ENCODE assay signal across 16 cellular contexts in the genomic region with DNA sequence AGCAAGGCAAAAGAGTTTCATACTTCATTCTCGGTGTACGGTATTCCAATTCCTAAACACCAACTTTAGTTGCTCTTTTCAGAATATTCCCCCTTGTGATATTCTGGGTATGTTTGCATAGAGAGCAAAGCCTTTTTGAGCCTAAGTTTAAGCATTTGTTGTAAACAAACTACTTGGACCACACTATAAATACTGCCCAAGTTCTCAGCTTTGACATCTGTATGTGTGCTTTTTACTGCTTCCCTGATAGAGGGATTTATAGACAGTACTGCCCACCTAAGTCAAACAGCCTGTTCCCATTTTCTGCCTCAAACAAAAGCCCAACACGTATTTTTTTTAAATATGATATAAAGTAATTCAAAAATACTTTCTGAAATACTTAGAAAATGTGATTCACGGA. TPM values are rescaled to one million over a fixed set of nuclear protein-coding genes. Genes with fewer than 3 reads are reported as not detected.
"Had no signal": no experiment of that assay in that cellular context is flagged by ENCODE, and none has a peak within 500 bp of the region (broad histone marks: within the 10 kb centered on the region; RNA-seq: fewer than 3 reads in every experiment).

No MANE protein-coding gene starts in this region.

- H3K27ac ChIP-seq: ascending aorta, tibial artery had no signal

- H3K27me3 ChIP-seq: ascending aorta, ovary had no signal

- H3K4me3 Mint-ChIP-seq: activated CD8-positive, alpha-beta T cell treated with anti-CD3 and anti-CD28 coated beads for 36 hours; activated naive CD8-positive, alpha-beta T cell treated with anti-CD3 and anti-CD28 coated beads for 36 hours; activated T-cell treated with anti-CD3 and anti-CD28 coated beads, Interleukin-2, amount 50 U/mL, for 72 hours; central memory CD8-positive, alpha-beta T cell; natural killer cell treated with Interleukin-12 subunit alpha and Interleukin-12 subunit beta and Interleukin-15 and Interleukin-18, amount 100 ng/mL, for 72 hours had no signal

- H3K4me1 ChIP-seq: ascending aorta had no signal

- DNase-seq: activated CD4-positive, alpha-beta T cell treated with anti-CD3 and anti-CD28 coated beads for 1 hour; activated CD8-positive, alpha-beta memory T cell treated with anti-CD3 and anti-CD28 coated beads, Interleukin-2, amount 50 U/mL, for 4 hours; activated CD8-positive, alpha-beta T cell treated with anti-CD3 and anti-CD28 coated beads for 36 hours; activated gamma-delta T cell treated with Interleukin-2 at 50 U/mL for 16 hours; activated naive CD8-positive, alpha-beta T cell treated with anti-CD3 and anti-CD28 coated beads for 36 hours; activated T-cell treated with anti-CD3 and anti-CD28 coated beads, Interleukin-2, amount 50 U/mL, for 72 hours; cortex of kidney; effector CD8-positive, alpha-beta T cell; ovary; T-helper 9 cell; tibial artery had no signal

- H3K9me3 Mint-ChIP-seq: activated CD8-positive, alpha-beta T cell treated with anti-CD3 and anti-CD28 coated beads for 36 hours; activated naive CD8-positive, alpha-beta T cell treated with anti-CD3 and anti-CD28 coated beads for 36 hours; activated T-cell treated with anti-CD3 and anti-CD28 coated beads, Interleukin-2, amount 50 U/mL, for 72 hours had no signal

- H3K27ac Mint-ChIP-seq: activated CD8-positive, alpha-beta T cell treated with anti-CD3 and anti-CD28 coated beads for 36 hours; activated naive CD8-positive, alpha-beta T cell treated with anti-CD3 and anti-CD28 coated beads for 36 hours; activated T-cell treated with anti-CD3 and anti-CD28 coated beads, Interleukin-2, amount 50 U/mL, for 72 hours; natural killer cell treated with Interleukin-12 subunit alpha and Interleukin-12 subunit beta and Interleukin-15 and Interleukin-18, amount 100 ng/mL, for 72 hours had no signal

- H3K9me3 ChIP-seq: ascending aorta, ovary, tibial artery had no signal

- H3K4me1 Mint-ChIP-seq: activated naive CD8-positive, alpha-beta T cell treated with anti-CD3 and anti-CD28 coated beads for 36 hours; central memory CD8-positive, alpha-beta T cell had no signal

- H3K36me3 Mint-ChIP-seq: activated naive CD8-positive, alpha-beta T cell treated with anti-CD3 and anti-CD28 coated beads for 36 hours; natural killer cell treated with Interleukin-12 subunit alpha and Interleukin-12 subunit beta and Interleukin-15 and Interleukin-18, amount 100 ng/mL, for 72 hours had no signal

- H3K36me3 ChIP-seq: ascending aorta, ovary, tibial artery had no signal

- H3K4me3 ChIP-seq: ascending aorta, lung, skin epidermis, tibial artery had no signal

- H3K27me3 Mint-ChIP-seq: activated naive CD8-positive, alpha-beta T cell treated with anti-CD3 and anti-CD28 coated beads for 36 hours had no signal

- ATAC-seq: activated CD8-positive, alpha-beta T cell treated with anti-CD3 and anti-CD28 coated beads for 36 hours; activated T-cell treated with anti-CD3 and anti-CD28 coated beads, Interleukin-2, amount 50 U/mL, for 72 hours; natural killer cell treated with Interleukin-12 subunit alpha and Interleukin-12 subunit beta and Interleukin-15 and Interleukin-18, amount 100 ng/mL, for 72 hours had no signal

RNA-seq across cellular contexts. Expression of gene CCBE1, which starts 36.8 kb away (rescaled TPM):
- total RNA-seq: activated CD8-positive, alpha-beta T cell treated with anti-CD3 and anti-CD28 coated beads for 36 hours; activated naive CD8-positive, alpha-beta T cell treated with anti-CD3 and anti-CD28 coated beads for 36 hours; natural killer cell treated with Interleukin-12 subunit alpha and Interleukin-12 subunit beta and Interleukin-15 and Interleukin-18, amount 100 ng/mL, for 72 hours had no signal
